ENCODE assay signal across 1 cellular context in the genomic region with DNA sequence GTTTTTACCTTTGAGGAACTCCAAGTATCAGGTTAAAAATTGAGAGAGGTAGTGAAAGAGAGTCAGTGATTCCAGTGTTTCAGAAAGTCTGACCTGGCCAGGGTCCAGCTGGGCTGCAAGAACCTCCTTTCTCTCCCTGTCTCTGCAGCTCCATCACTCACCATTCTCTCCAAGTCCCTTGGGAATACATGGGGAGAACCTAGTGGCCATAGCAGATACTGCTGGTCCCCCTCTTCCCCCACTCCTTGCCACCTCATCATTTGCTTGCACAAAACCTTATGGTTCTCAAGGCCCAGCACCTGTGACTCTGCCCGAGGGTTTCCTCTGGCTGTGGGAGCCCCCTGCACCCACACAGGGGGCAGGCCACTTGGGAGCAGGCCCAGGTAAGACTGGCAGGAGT.
TF ChIP-seq lines count a peak whose summit lies in the region.

No MANE protein-coding gene starts in this region.

TF ChIP-seq in SK-N-SH, 30 proteins besides CTCF, POLR2A, EP300 and RAD21 (continued from another document):
- TF ChIP-seq GABPA (IDR thresholded peaks at IDR 0.05; ENCODE audit: low read depth) (no peak), SIN3A (IDR thresholded peaks at IDR 0.05; ENCODE audit: borderline replicate concordance, low read depth, low read length) (no peak)
